Comparison of ENCODE assay signal across 1 cellular context in the genomic region with DNA sequence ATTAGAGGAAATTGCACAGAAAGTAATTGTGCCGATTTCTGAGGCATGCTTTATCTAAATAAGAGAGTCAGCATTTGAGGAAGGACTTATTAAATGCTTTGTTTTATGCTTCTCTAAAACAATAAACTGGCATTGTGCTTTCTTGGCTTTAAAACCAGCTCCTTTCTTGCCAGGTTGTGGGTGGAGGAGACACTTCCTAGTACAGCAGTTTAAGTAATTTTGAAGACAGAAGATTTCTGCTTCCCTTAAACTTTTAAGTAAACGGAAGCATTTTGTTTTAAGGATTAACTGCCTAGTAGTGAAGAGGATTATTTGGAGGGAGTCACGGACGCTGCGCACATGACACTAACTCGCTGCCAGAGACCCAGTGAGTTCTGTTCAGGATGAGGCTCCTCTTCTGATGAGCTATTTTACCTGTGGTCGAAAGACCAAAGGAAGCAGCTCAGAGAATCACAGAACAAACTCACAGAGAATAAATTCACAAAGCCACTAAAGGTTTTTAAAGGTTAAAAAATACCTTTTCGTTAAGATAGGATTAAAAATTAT.
TF ChIP-seq lines count a peak whose summit lies in the region.

No MANE protein-coding gene starts in this region.

TF ChIP-seq in endothelial cell of umbilical vein, 7 proteins besides CTCF, POLR2A, EP300 and RAD21 (continued from another document):
- TF ChIP-seq GATA2 (IDR thresholded peaks at IDR 0.05; ENCODE audit: insufficient read depth, insufficient read length, low read depth, low read length) (no peak), MYC (IDR thresholded peaks at IDR 0.05; ENCODE audit: low read depth, low read length) (no peak), POLR2AphosphoS5 (IDR thresholded peaks at IDR 0.05; ENCODE audit: insufficient read depth, low read depth, low read length) (no peak), EZH2 (IDR thresholded peaks at IDR 0.05; ENCODE audit: borderline replicate concordance, low read depth, low read length, severe bottlenecking) (no peak)
- TF ChIP-seq, protein P1, sequence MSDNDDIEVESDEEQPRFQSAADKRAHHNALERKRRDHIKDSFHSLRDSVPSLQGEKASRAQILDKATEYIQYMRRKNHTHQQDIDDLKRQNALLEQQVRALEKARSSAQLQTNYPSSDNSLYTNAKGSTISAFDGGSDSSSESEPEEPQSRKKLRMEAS (IDR thresholded peaks at IDR 0.05; ENCODE audit: insufficient read depth, insufficient read length): no peak
